ENCODE assay signal across 30 cellular contexts in the genomic region with DNA sequence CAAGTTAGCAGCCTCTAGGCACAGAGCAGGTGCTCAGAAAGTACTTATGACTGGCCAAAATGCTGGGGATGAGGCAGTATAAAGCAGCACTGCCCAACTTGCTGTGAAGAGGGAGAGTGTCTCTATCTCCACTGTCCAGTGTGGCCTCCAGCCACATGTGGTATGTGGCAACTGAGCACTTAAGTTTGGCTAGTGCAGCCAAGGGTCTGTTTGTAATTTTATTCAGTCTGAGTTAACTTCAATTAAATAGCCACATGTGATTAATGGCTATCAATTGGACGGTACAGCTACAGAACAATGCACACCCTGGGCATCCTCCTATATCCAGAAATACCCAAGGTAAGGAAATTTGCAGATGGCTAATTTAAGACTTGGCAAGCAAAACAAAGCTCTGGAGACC. TPM values are rescaled to one million over a fixed set of nuclear protein-coding genes. Genes with fewer than 3 reads are reported as not detected.
"Had no signal": no experiment of that assay in that cellular context is flagged by ENCODE, and none has a peak within 500 bp of the region (broad histone marks: within the 10 kb centered on the region; RNA-seq: fewer than 3 reads in every experiment).

No MANE protein-coding gene starts in this region.

- H3K4me3 ChIP-seq: esophagus squamous epithelium, gastrocnemius medialis, heart right ventricle had no signal

- H3K4me1 ChIP-seq: foreskin keratinocyte, gastrocnemius medialis, heart right ventricle had no signal

- H3K27ac ChIP-seq: epithelial cell of prostate, esophagus squamous epithelium, foreskin keratinocyte, gastrocnemius medialis, heart right ventricle had no signal

- DNase-seq: activated CD4-positive, alpha-beta memory T cell treated with anti-CD3 and anti-CD28 coated beads, Interleukin-2, amount 10 ng/mL, durations not matched to agents 7 days and 5 days; activated CD4-positive, alpha-beta T cell treated with anti-CD3 and anti-CD28 coated beads for 36 hours; activated CD4-positive, alpha-beta T cell treated with anti-CD3 and anti-CD28 coated beads, Interleukin-2, amount 10 ng/mL, durations not matched to agents 7 days and 5 days; activated CD4-positive, alpha-beta T cell treated with anti-CD3 and anti-CD28 coated beads, Interleukin-2, amount 50 U/mL, for 4 hours; activated CD4-positive, CD25-positive, alpha-beta regulatory T cell; activated CD4-positive, CD25-positive, alpha-beta regulatory T cell treated with anti-CD3 and anti-CD28 coated beads, Interleukin-2, amount 50 U/mL, for 72 hours; activated CD8-positive, alpha-beta memory T cell treated with anti-CD3 and anti-CD28 coated beads, Interleukin-2, amount 50 U/mL, for 48 hours; activated effector memory CD4-positive, alpha-beta T cell treated with Interleukin-2 at 50 U/mL for 16 hours; activated gamma-delta T cell treated with Interleukin-2 at 50 U/mL for 16 hours; activated naive CD4-positive, alpha-beta T cell treated with anti-CD3 and anti-CD28 coated beads, Interleukin-2, amount 50 U/mL, for 16 hours; activated naive CD4-positive, alpha-beta T cell treated with Interleukin-2 at 50 U/mL for 16 hours; activated T-cell treated with anti-CD3 and anti-CD28 coated beads for 4 hours; activated T-cell treated with anti-CD3 and anti-CD28 coated beads, Interleukin-2, amount 50 U/mL, for 4 hours; amniotic stem cell; anterior cingulate cortex; caudate nucleus; cortex of kidney; dermis blood vessel endothelial cell; effector CD4-positive, alpha-beta T cell; effector memory CD8-positive, alpha-beta T cell; esophagus squamous epithelium; foreskin keratinocyte; gastrocnemius medialis; heart right ventricle; T-helper 2 cell had no signal

- H3K36me3 ChIP-seq: esophagus squamous epithelium, gastrocnemius medialis, heart right ventricle had no signal

- FAIRE-seq: astrocyte, colon, endometrium, endothelial cell of umbilical vein had no signal

- H3K27me3 ChIP-seq: foreskin keratinocyte, gastrocnemius medialis had no signal

- H3K9me3 ChIP-seq: esophagus squamous epithelium, gastrocnemius medialis, heart right ventricle had no signal

RNA-seq across cellular contexts. Expression of a gene that starts 26.9 kb away (rescaled TPM):
- total RNA-seq: activated CD4-positive, alpha-beta T cell treated with anti-CD3 and anti-CD28 coated beads for 36 hours; endothelial cell of umbilical vein had no signal
- polyA plus RNA-seq: endothelial cell of umbilical vein had no signal
